Comparison of ENCODE assay signal across 15 cellular contexts in the genomic region with DNA sequence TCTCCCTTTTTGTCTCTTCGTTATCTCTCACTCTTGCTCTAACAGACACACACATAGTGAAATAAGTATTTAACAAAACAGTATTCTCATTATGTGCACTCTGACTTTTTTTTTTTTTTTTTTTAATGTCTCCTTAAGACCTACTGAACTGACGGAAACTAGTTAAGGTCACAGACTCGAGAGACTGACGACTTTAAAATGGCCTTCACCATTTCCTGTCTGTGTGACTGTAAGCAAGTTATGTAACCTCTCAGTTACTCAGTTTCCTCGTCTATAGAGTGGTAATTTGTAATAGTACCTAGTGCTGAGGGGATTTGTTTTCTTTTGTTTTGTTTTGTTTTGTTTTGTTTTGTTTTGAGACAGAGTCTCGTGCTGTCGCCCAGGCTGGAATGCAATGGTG.
DNase-seq lines count a peak whose midpoint lies in the region; ATAC-seq and TF ChIP-seq lines count a peak whose summit lies in the region.
"Had no signal": no experiment of that assay in that cellular context is flagged by ENCODE, and none has a peak within 500 bp of the region (broad histone marks: within the 10 kb centered on the region; RNA-seq: fewer than 3 reads in every experiment).

No MANE protein-coding gene starts in this region.

- peak overlapping the region; percentile 75 for H3K27ac Mint-ChIP-seq in activated T-cell treated with anti-CD3 and anti-CD28 coated beads, Interleukin-2, amount 50 U/mL, for 72 hours
- peak overlapping the region; percentile 80 for H3K27ac Mint-ChIP-seq in T-helper 17 cell
- H3K27ac Mint-ChIP-seq in chondrocyte (ENCODE audit: unreplicated experiment): no peak overlapping the region

- no peaks in the 10 kb centered on the region for H3K36me3 ChIP-seq in upper lobe of right lung

- ATAC-seq in activated T-cell treated with anti-CD3 and anti-CD28 coated beads, Interleukin-2, amount 50 U/mL, for 72 hours (replicated peaks in 1 of 2): no peak
- ATAC-seq in T-helper 17 cell: peak; percentile 44
- no peak for ATAC-seq in HG02588 (IDR thresholded peaks at IDR 0.05; ENCODE audit: unreplicated experiment)
- no peak for ATAC-seq in upper lobe of right lung

- H3K27ac ChIP-seq in upper lobe of right lung: no peak overlapping the region
- H3K27ac ChIP-seq: C4-2B had no signal

- H3K4me3 ChIP-seq in upper lobe of right lung: no peak overlapping the region

- no peaks in the 10 kb centered on the region for H3K27me3 ChIP-seq in upper lobe of right lung

- no peak for TF ChIP-seq CTCF in chondrocyte (IDR thresholded peaks at IDR 0.05)
- TF ChIP-seq CTCF in upper lobe of right lung (IDR thresholded peaks at IDR 0.05): no peak

- H3K9me3 Mint-ChIP-seq in activated T-cell treated with anti-CD3 and anti-CD28 coated beads, Interleukin-2, amount 50 U/mL, for 72 hours: no peaks in the 10 kb centered on the region
- peaks cover 3% of the 10 kb centered on the region for H3K9me3 Mint-ChIP-seq in chondrocyte (ENCODE audit: low read depth)

- H3K27me3 Mint-ChIP-seq in activated T-cell treated with anti-CD3 and anti-CD28 coated beads, Interleukin-2, amount 50 U/mL, for 72 hours (ENCODE audit: low read depth): no peaks in the 10 kb centered on the region
- H3K27me3 Mint-ChIP-seq in T-helper 17 cell (no peaks in the 10 kb centered on the region), chondrocyte (ENCODE audit: low read depth) (no peaks in the 10 kb centered on the region)

- no peaks in the 10 kb centered on the region for H3K4me1 ChIP-seq in upper lobe of right lung

- no peak for DNase-seq in activated T-cell treated with anti-CD3 and anti-CD28 coated beads, Interleukin-2, amount 50 U/mL, for 72 hours
- no peak for DNase-seq in activated T-cell treated with anti-CD3 and anti-CD28 coated beads, Interleukin-2, amount 50 U/mL, for 1 hour
- DNase-seq in T-helper 17 cell (no peak), iris pigment epithelial cell (ENCODE audit: low read depth) (peak; percentile 15), chondrocyte (ENCODE audit: low spot score) (no peak), upper lobe of right lung (no peak)
- DNase-seq in activated naive CD4-positive, alpha-beta T cell (lab: John Stamatoyannopoulos, UW): no peak
- DNase-seq: DMS79, HCEC 1CT, NCI-H1092 treated with DMSO at 0.1 percent for 48 hours, NCI-H1694 treated with DMSO at 0.1 percent for 48 hours, NCI-H774, SIG-M5 had no signal

- intact Hi-C loops in upper lobe of right lung (cut with DNase I): no loop called here

- no peak overlapping the region for H3K4me3 Mint-ChIP-seq in activated T-cell treated with anti-CD3 and anti-CD28 coated beads, Interleukin-2, amount 50 U/mL, for 72 hours
- H3K4me3 Mint-ChIP-seq in T-helper 17 cell (no peak overlapping the region), chondrocyte (ENCODE audit: unreplicated experiment) (no peak overlapping the region)

- no peaks in the 10 kb centered on the region for H3K4me1 Mint-ChIP-seq in activated T-cell treated with anti-CD3 and anti-CD28 coated beads, Interleukin-2, amount 50 U/mL, for 72 hours (ENCODE audit: low read depth)
- H3K4me1 Mint-ChIP-seq in T-helper 17 cell (peaks cover 3% of the 10 kb centered on the region), chondrocyte (ENCODE audit: low read depth) (peaks cover 11% of the 10 kb centered on the region)

- H3K36me3 Mint-ChIP-seq in activated T-cell treated with anti-CD3 and anti-CD28 coated beads, Interleukin-2, amount 50 U/mL, for 72 hours (ENCODE audit: insufficient read depth in 2 of 2): peaks cover 0 to 6% of the 10 kb centered on the region in 2 donors
- H3K36me3 Mint-ChIP-seq in T-helper 17 cell (ENCODE audit: low read depth) (peaks cover 2% of the 10 kb centered on the region), chondrocyte (ENCODE audit: low read depth) (no peaks in the 10 kb centered on the region)

- H3K9me3 ChIP-seq in T-helper 17 cell (ENCODE audit: control insufficient read depth, low read length, poor library complexity, severe bottlenecking): no peaks in the 10 kb centered on the region
- no peaks in the 10 kb centered on the region for H3K9me3 ChIP-seq in upper lobe of right lung
